ENCODE assay signal across 8 cellular contexts in genomic region chr17:31596382-31597323, GRCh38.
A peak's percentile ranks its signal among the peaks of the same experiment; 100 is the strongest.
DNase-seq lines count a peak whose midpoint lies in the region; ATAC-seq and TF ChIP-seq lines count a peak whose summit lies in the region.

No MANE protein-coding gene starts in this region.

- ATAC-seq in HG02885 (IDR thresholded peaks at IDR 0.05; ENCODE audit: poor library complexity, unreplicated experiment) (peak; percentile 53), upper lobe of right lung (peak; percentile 94), GM21526 (IDR thresholded peaks at IDR 0.05; ENCODE audit: low FRiP score, unreplicated experiment) (no peak)

- peak overlapping the region; percentile 100 for H4K91ac ChIP-seq in mesenchymal stem cell (ENCODE audit: low read length)

- peak overlapping the region in 1 of 2 experiments; percentile 96 for H3K14ac ChIP-seq in mesenchymal stem cell (ENCODE audit: low read length in 2 of 2)

- H3K27me3 Mint-ChIP-seq in endodermal cell (ENCODE audit: insufficient read depth): no peaks in the 10 kb centered on the region

- peak overlapping the region; percentile 48 for H2AFZ ChIP-seq in mesenchymal stem cell (ENCODE audit: low read depth, low read length)

- H3K27ac ChIP-seq in endodermal cell (ENCODE audit: low read depth, low read length): no peak overlapping the region
- peak overlapping the region; percentile 98 for H3K27ac ChIP-seq in mesenchymal stem cell (ENCODE audit: low read length, poor library complexity, severe bottlenecking)
- H3K27ac ChIP-seq in upper lobe of right lung: peak overlapping the region; percentile 65

- H3K27me3 ChIP-seq in endodermal cell (ENCODE audit: control insufficient read depth, insufficient read depth, low read length, poor library complexity, severe bottlenecking) (no peaks in the 10 kb centered on the region), mesenchymal stem cell (ENCODE audit: control insufficient read depth in 1 of 2, insufficient read depth in 1 of 2, low read length in 2 of 2) (no peaks in the 10 kb centered on the region), upper lobe of right lung (no peaks in the 10 kb centered on the region)

- H3K4me1 ChIP-seq in endodermal cell (ENCODE audit: control insufficient read depth, insufficient read depth, low read length): no peaks in the 10 kb centered on the region
- H3K4me1 ChIP-seq in mesenchymal stem cell (ENCODE audit: control insufficient read depth, insufficient read depth, low read depth, low read length): peaks cover 63% of the 10 kb centered on the region
- peaks cover 8% of the 10 kb centered on the region for H3K4me1 ChIP-seq in upper lobe of right lung

- 81 to 83% methylated on average over 8 to 16 of the region's 16 CpGs for WGBS in endodermal cell (ENCODE audit: insufficient coverage in 1 of 2, insufficient read length in 1 of 2), 2 experiments
- WGBS in mesenchymal stem cell: 9% methylated on average over 16 of the region's 16 CpGs

- peak overlapping the region; percentile 92 to 97 for H3K4ac ChIP-seq in mesenchymal stem cell (ENCODE audit: low read depth in 1 of 2, low read length in 2 of 2)

- H3K9ac ChIP-seq in endodermal cell (ENCODE audit: extremely low read depth, low read length, poor library complexity, severe bottlenecking) (no peak overlapping the region), mesenchymal stem cell (ENCODE audit: low read length) (peak overlapping the region; percentile 63)

- H3K9me3 ChIP-seq in endodermal cell (ENCODE audit: control insufficient read depth, low read length) (no peaks in the 10 kb centered on the region), mesenchymal stem cell (ENCODE audit: control insufficient read depth, low read length) (no peaks in the 10 kb centered on the region), upper lobe of right lung (no peaks in the 10 kb centered on the region)

- H3K4me1 Mint-ChIP-seq in endodermal cell: peaks cover 13% of the 10 kb centered on the region

- peak overlapping the region; percentile 92 for H2BK15ac ChIP-seq in mesenchymal stem cell (ENCODE audit: low read depth, poor library complexity, severe bottlenecking)

- peak overlapping the region; percentile 98 for H2BK120ac ChIP-seq in mesenchymal stem cell (ENCODE audit: low read depth, low read length)

- peak overlapping the region; percentile 98 to 100 for H3K18ac ChIP-seq in mesenchymal stem cell (ENCODE audit: low read depth in 1 of 2, low read length in 2 of 2)

- peak overlapping the region; percentile 99 for H2AK5ac ChIP-seq in mesenchymal stem cell (ENCODE audit: low read length, severe bottlenecking)

- peak overlapping the region; percentile 95 for H2BK5ac ChIP-seq in mesenchymal stem cell (ENCODE audit: low read depth, low read length, poor library complexity, severe bottlenecking)

- no peak overlapping the region for H3K27ac Mint-ChIP-seq in endodermal cell

- no peaks in the 10 kb centered on the region for H3K36me3 ChIP-seq in endodermal cell (ENCODE audit: control insufficient read depth, insufficient read depth, low read length)
- peaks cover 35 to 63% of the 10 kb centered on the region in 2 experiments for H3K36me3 ChIP-seq in mesenchymal stem cell (ENCODE audit: control insufficient read depth in 1 of 2, insufficient read depth in 2 of 2, low read depth in 1 of 2, low read length in 2 of 2)
- H3K36me3 ChIP-seq in upper lobe of right lung: no peaks in the 10 kb centered on the region

- H3K4me3 Mint-ChIP-seq in endodermal cell: no peak overlapping the region

- TF ChIP-seq CTCF in endodermal cell (conservative IDR thresholded peaks at IDR 0.05): no peak
- TF ChIP-seq CTCF in upper lobe of right lung (IDR thresholded peaks at IDR 0.05): no peak

- H3K4me2 ChIP-seq in mesenchymal stem cell (ENCODE audit: low read length, poor library complexity, severe bottlenecking): no peak overlapping the region

- intact Hi-C loops in upper lobe of right lung (cut with DNase I): no loop called here

- H3K79me1 ChIP-seq in mesenchymal stem cell (replicated peaks; ENCODE audit: low read length, poor library complexity, severe bottlenecking): peaks cover 15% of the 10 kb centered on the region

- peak overlapping the region; percentile 93 for H4K8ac ChIP-seq in mesenchymal stem cell (ENCODE audit: low read length)

- H3K36me3 Mint-ChIP-seq in endodermal cell (ENCODE audit: low read depth): peaks cover 16% of the 10 kb centered on the region

- H3K9me3 Mint-ChIP-seq in endodermal cell: no peaks in the 10 kb centered on the region

- peak; percentile 35 to 55 for DNase-seq in activated T-cell treated with anti-CD3 and anti-CD28 coated beads, Interleukin-2, amount 50 U/mL, for 48 hours
- DNase-seq in activated T-cell treated with anti-CD3 and anti-CD28 coated beads, Interleukin-2, amount 50 U/mL, for 1 hour: no peak
- DNase-seq in RKO (ENCODE audit: low spot score) (peak; percentile 96), endodermal cell (peak; percentile 89), mesenchymal stem cell (peak; percentile 98), upper lobe of right lung (peak; percentile 80)

- peak overlapping the region; percentile 99 for H2BK12ac ChIP-seq in mesenchymal stem cell (ENCODE audit: low read length in 2 of 2)

- H3K23ac ChIP-seq in mesenchymal stem cell (ENCODE audit: low read length in 2 of 2): peak overlapping the region; percentile 16 to 41

- H3K4me3 ChIP-seq in endodermal cell (ENCODE audit: low read length) (no peak overlapping the region), mesenchymal stem cell (ENCODE audit: insufficient read depth in 1 of 2, low read depth in 1 of 2, low read length in 2 of 2) (no peak overlapping the region), upper lobe of right lung (no peak overlapping the region)
